26 cellular contexts compared by ENCODE assay signal in the genomic region with DNA sequence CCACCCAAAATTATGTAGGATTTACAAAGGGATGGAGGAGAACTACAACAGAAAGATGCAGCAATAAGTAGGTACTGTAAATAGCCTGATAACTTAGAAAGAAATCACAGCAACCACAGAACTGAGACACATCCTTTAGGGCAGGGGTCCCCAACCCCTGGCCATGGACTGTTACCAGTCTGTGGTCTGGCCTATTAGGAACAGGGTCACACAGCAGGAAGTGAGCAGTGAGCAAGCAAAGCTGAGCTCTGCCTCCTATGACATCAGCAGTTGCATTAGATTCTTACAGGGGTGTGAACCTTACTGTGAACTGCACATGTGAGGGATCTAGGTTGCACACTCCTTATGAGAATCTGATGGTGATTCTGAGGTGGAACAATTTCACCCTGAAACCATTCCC.
"Had no signal": no experiment of that assay in that cellular context is flagged by ENCODE, and none has a peak within 500 bp of the region (broad histone marks: within the 10 kb centered on the region; RNA-seq: fewer than 3 reads in every experiment).

No MANE protein-coding gene starts in this region.

- H3K27me3 Mint-ChIP-seq: activated CD4-positive, alpha-beta memory T cell treated with anti-CD3 and anti-CD28 coated beads, Interleukin-2, amount 10 ng/mL, durations not matched to agents 7 days and 5 days; activated CD4-positive, alpha-beta T cell treated with anti-CD3 and anti-CD28 coated beads, Interleukin-2, amount 10 ng/mL, durations not matched to agents 7 days and 5 days; activated naive CD4-positive, alpha-beta T cell treated with anti-CD3 and anti-CD28 coated beads, Interleukin-2, amount 10 ng/mL, durations not matched to agents 7 days and 5 days; activated naive CD8-positive, alpha-beta T cell treated with anti-CD3 and anti-CD28 coated beads, Interleukin-2, amount 10 ng/mL, durations not matched to agents 7 days and 5 days; activated T-cell treated with anti-CD3 and anti-CD28 coated beads, Interleukin-2, amount 50 U/mL, for 24 hours had no signal

- H3K4me1 Mint-ChIP-seq: activated CD4-positive, alpha-beta memory T cell treated with anti-CD3 and anti-CD28 coated beads, Interleukin-2, amount 10 ng/mL, durations not matched to agents 7 days and 5 days; activated CD4-positive, alpha-beta T cell treated with anti-CD3 and anti-CD28 coated beads, Interleukin-2, amount 10 ng/mL, durations not matched to agents 7 days and 5 days; activated naive CD4-positive, alpha-beta T cell treated with anti-CD3 and anti-CD28 coated beads, Interleukin-2, amount 10 ng/mL, durations not matched to agents 7 days and 5 days; activated naive CD8-positive, alpha-beta T cell treated with anti-CD3 and anti-CD28 coated beads, Interleukin-2, amount 10 ng/mL, durations not matched to agents 7 days and 5 days had no signal

- H3K4me3 ChIP-seq: colonic mucosa, gastrocnemius medialis had no signal

- DNase-seq: activated CD4-positive, alpha-beta memory T cell treated with anti-CD3 and anti-CD28 coated beads, Interleukin-2, amount 10 ng/mL, durations not matched to agents 7 days and 5 days; activated CD4-positive, alpha-beta T cell treated with anti-CD3 and anti-CD28 coated beads for 1 hour; activated CD4-positive, alpha-beta T cell treated with anti-CD3 and anti-CD28 coated beads for 4 hours; activated CD4-positive, alpha-beta T cell treated with anti-CD3 and anti-CD28 coated beads, Interleukin-2, amount 10 ng/mL, durations not matched to agents 7 days and 5 days; activated CD4-positive, alpha-beta T cell treated with anti-CD3 and anti-CD28 coated beads, Interleukin-2, amount 50 U/mL, for 4 hours; activated CD8-positive, alpha-beta memory T cell treated with anti-CD3 and anti-CD28 coated beads, Interleukin-2, amount 50 U/mL, for 48 hours; activated gamma-delta T cell; activated naive CD4-positive, alpha-beta T cell; activated naive CD4-positive, alpha-beta T cell treated with anti-CD3 and anti-CD28 coated beads, Interleukin-2, amount 10 ng/mL, durations not matched to agents 7 days and 5 days; activated naive CD8-positive, alpha-beta T cell treated with anti-CD3 and anti-CD28 coated beads, Interleukin-2, amount 10 ng/mL, durations not matched to agents 7 days and 5 days; activated T-cell treated with anti-CD3 and anti-CD28 coated beads for 4 hours; activated T-cell treated with anti-CD3 and anti-CD28 coated beads, Interleukin-2, amount 50 U/mL, for 24 hours; activated T-cell treated with anti-CD3 and anti-CD28 coated beads, Interleukin-2, amount 50 U/mL, for 72 hours; amniotic stem cell; anterior cingulate cortex; caudate nucleus; colonic mucosa; effector CD8-positive, alpha-beta T cell; foreskin keratinocyte; gastrocnemius medialis; glutamatergic neuron; T-helper 2 cell had no signal

- H3K27ac ChIP-seq: colonic mucosa, foreskin keratinocyte, gastrocnemius medialis, VCaP had no signal

- ATAC-seq: activated naive CD4-positive, alpha-beta T cell treated with anti-CD3 and anti-CD28 coated beads, Interleukin-2, amount 50 U/mL, for 72 hours; activated T-cell treated with anti-CD3 and anti-CD28 coated beads, Interleukin-2, amount 50 U/mL, for 72 hours; esophagus mucosa; foreskin keratinocyte; gastrocnemius medialis; WTC11 had no signal

- H3K27me3 ChIP-seq: colonic mucosa, foreskin keratinocyte, gastrocnemius medialis had no signal

- H3K4me3 Mint-ChIP-seq: activated CD4-positive, alpha-beta memory T cell treated with anti-CD3 and anti-CD28 coated beads, Interleukin-2, amount 10 ng/mL, durations not matched to agents 7 days and 5 days; activated CD4-positive, alpha-beta T cell treated with anti-CD3 and anti-CD28 coated beads, Interleukin-2, amount 10 ng/mL, durations not matched to agents 7 days and 5 days; activated naive CD4-positive, alpha-beta T cell treated with anti-CD3 and anti-CD28 coated beads, Interleukin-2, amount 10 ng/mL, durations not matched to agents 7 days and 5 days; activated naive CD8-positive, alpha-beta T cell treated with anti-CD3 and anti-CD28 coated beads, Interleukin-2, amount 10 ng/mL, durations not matched to agents 7 days and 5 days; activated T-cell treated with anti-CD3 and anti-CD28 coated beads, Interleukin-2, amount 50 U/mL, for 24 hours; activated T-cell treated with anti-CD3 and anti-CD28 coated beads, Interleukin-2, amount 50 U/mL, for 72 hours; WTC11 had no signal

- H3K36me3 Mint-ChIP-seq: activated naive CD4-positive, alpha-beta T cell treated with anti-CD3 and anti-CD28 coated beads, Interleukin-2, amount 10 ng/mL, durations not matched to agents 7 days and 5 days; activated naive CD4-positive, alpha-beta T cell treated with anti-CD3 and anti-CD28 coated beads, Interleukin-2, amount 50 U/mL, for 72 hours; activated naive CD8-positive, alpha-beta T cell treated with anti-CD3 and anti-CD28 coated beads, Interleukin-2, amount 10 ng/mL, durations not matched to agents 7 days and 5 days; WTC11 had no signal

- H3K36me3 ChIP-seq: colonic mucosa, gastrocnemius medialis had no signal

- H3K9me3 Mint-ChIP-seq: activated naive CD8-positive, alpha-beta T cell treated with anti-CD3 and anti-CD28 coated beads, Interleukin-2, amount 10 ng/mL, durations not matched to agents 7 days and 5 days had no signal

- H3K27ac Mint-ChIP-seq: activated CD4-positive, alpha-beta memory T cell treated with anti-CD3 and anti-CD28 coated beads, Interleukin-2, amount 10 ng/mL, durations not matched to agents 7 days and 5 days; activated CD4-positive, alpha-beta T cell treated with anti-CD3 and anti-CD28 coated beads, Interleukin-2, amount 10 ng/mL, durations not matched to agents 7 days and 5 days; activated naive CD4-positive, alpha-beta T cell treated with anti-CD3 and anti-CD28 coated beads, Interleukin-2, amount 10 ng/mL, durations not matched to agents 7 days and 5 days; activated naive CD4-positive, alpha-beta T cell treated with anti-CD3 and anti-CD28 coated beads, Interleukin-2, amount 50 U/mL, for 72 hours; activated naive CD8-positive, alpha-beta T cell treated with anti-CD3 and anti-CD28 coated beads, Interleukin-2, amount 10 ng/mL, durations not matched to agents 7 days and 5 days; activated T-cell treated with anti-CD3 and anti-CD28 coated beads, Interleukin-2, amount 50 U/mL, for 24 hours; activated T-cell treated with anti-CD3 and anti-CD28 coated beads, Interleukin-2, amount 50 U/mL, for 72 hours; WTC11 had no signal
